ENCODE assay signal across 14 cellular contexts in the genomic region with DNA sequence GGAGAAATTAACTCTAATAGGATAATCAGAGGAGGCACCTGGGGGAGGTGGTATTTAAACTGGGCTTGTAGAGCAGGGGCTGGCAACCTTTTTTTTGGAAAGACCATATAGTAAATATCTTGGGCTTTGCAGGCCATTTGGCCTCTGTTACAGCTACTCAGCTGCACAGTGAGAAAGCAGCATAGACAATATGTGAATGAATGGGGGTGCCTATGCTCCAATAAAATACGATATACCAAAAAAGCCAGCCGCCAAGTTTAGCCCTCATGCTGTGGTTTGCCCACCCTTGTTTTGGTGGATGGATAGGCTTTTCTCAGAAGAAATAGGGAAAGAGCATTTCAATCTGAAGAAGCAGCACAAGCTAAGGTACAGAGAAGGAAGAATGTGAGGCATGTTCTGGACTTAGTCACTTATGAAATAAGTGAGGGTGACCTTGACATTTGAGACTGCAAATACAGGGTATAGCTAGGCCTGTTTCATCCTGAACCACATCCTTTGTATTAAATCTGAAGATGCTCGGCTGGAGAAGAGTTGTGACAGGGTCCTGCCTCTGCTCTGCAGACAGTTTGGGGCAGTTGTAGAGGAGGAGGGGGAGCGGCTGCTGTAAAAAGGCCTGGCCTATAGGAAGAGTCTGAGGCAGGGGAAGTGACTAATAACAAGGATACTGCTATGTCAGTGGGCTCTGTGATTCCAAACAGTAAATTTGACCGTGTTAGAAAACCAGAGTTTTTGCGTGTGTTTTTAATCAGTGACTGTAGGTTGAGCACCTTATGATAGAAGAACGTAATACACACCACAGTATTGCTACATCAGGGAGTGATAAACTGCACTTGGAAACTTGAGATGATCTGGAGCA.
DNase-seq lines count a peak whose midpoint lies in the region; ATAC-seq, FAIRE-seq and TF ChIP-seq lines count a peak whose summit lies in the region.
"Had no signal": no experiment of that assay in that cellular context is flagged by ENCODE, and none has a peak within 500 bp of the region (broad histone marks: within the 10 kb centered on the region; RNA-seq: fewer than 3 reads in every experiment).

No MANE protein-coding gene starts in this region.

- POLR2A ChIA-PET in PC-9 (lab: Charles Lee; ENCODE audit: unreplicated experiment), result interaction anchor here (0.6 kb wide), 1 partner anchor 72 kb away, joined by 3 read pairs; no protein-coding TSS in a partner anchor

- intact Hi-C loops in PC-9 (cut with micrococcal nuclease; ENCODE audit: unreplicated experiment) (loop anchor here (1.0 to 10.0 kb wide), 2 partner anchors 13 to 95 kb away; no protein-coding TSS in a partner anchor), esophagus muscularis mucosa (cut with DNase I) (no loop called here)

- H3F3A ChIP-seq in PC-9 (ENCODE audit: insufficient read depth, low read depth), result peaks cover 34% of the 10 kb centered on the region

- TF ChIP-seq POLR2A in GM12892 (IDR thresholded peaks at IDR 0.05; ENCODE audit: low read depth, low read length) (no peak), esophagus muscularis mucosa (IDR thresholded peaks at IDR 0.05; ENCODE audit: low read depth) (no peak), GM18505 (IDR thresholded peaks at IDR 0.05; ENCODE audit: borderline replicate concordance, extremely low read depth, insufficient read depth, insufficient read length) (no peak)

- CTCF ChIA-PET in PC-9 (lab: Charles Lee), result no interaction called here

- no TSS peak for BruUV-seq in PC-9 (replicated peaks; lab: Mats Ljungman, UMichigan)

- no peak overlapping the region for H2AFZ ChIP-seq in PC-9

- FAIRE-seq in GM12892 (lab: Jason Lieb, UNC), result peak; percentile 54
- FAIRE-seq: endometrium had no signal

- TF ChIP-seq EP300 in esophagus muscularis mucosa (IDR thresholded peaks at IDR 0.05), result no peak

- H3K36me3 ChIP-seq in PC-9 (ENCODE audit: low read depth) (no peaks in the 10 kb centered on the region), esophagus muscularis mucosa (no peaks in the 10 kb centered on the region)
- H3K36me3 ChIP-seq: HAP-1, prostate gland had no signal

- no peaks in the 10 kb centered on the region for H3K9me2 ChIP-seq in PC-9 (ENCODE audit: insufficient read depth)

- DNase-seq in GM12892 (ENCODE audit: insufficient read length), result no peak
- DNase-seq in PC-9, result peak in 1 of 2 experiments; percentile 43
- peak; percentile 77 for DNase-seq in esophagus muscularis mucosa (ENCODE audit: extremely low spot score)
- DNase-seq in omental fat pad (ENCODE audit: low spot score), result no peak
- no peak for DNase-seq in DMS53 (lab: John Stamatoyannopoulos, UW)
- DNase-seq in stimulated activated CD4-positive, alpha-beta T cell treated with anti-CD3 and anti-CD28 coated beads, Interleukin-4, amount 100 ng/mL, for 4 hours, result no peak
- DNase-seq: activated naive CD4-positive, alpha-beta T cell treated with anti-CD3 and anti-CD28 coated beads, Interleukin-2, amount 50 U/mL, for 16 hours; DND-41; left cardiac atrium had no signal

- TF ChIP-seq CTCF in PC-9 (conservative IDR thresholded peaks at IDR 0.05) (no peak), esophagus muscularis mucosa (IDR thresholded peaks at IDR 0.05) (no peak), omental fat pad (IDR thresholded peaks at IDR 0.05) (no peak)

- 76% methylated on average over 7 of the region's 7 CpGs for WGBS in esophagus muscularis mucosa

- H3K9me3 ChIP-seq in PC-9 (ENCODE audit: insufficient read depth, low read depth), result no peaks in the 10 kb centered on the region
- H3K9me3 ChIP-seq in esophagus muscularis mucosa, result no peaks in the 10 kb centered on the region
- H3K9me3 ChIP-seq: HAP-1, prostate gland had no signal

- ATAC-seq in omental fat pad (ENCODE audit: low FRiP score) (peak; percentile 69), GM18505 (IDR thresholded peaks at IDR 0.05; ENCODE audit: unreplicated experiment) (no peak), GM19452 (IDR thresholded peaks at IDR 0.05; ENCODE audit: unreplicated experiment) (no peak)

- H3K4me2 ChIP-seq in PC-9, result peak overlapping the region; percentile 69

- H3K27ac ChIP-seq in PC-9, result peak overlapping the region; percentile 78
- H3K27ac ChIP-seq in esophagus muscularis mucosa (replicated peaks in 1 of 4), result peak overlapping the region in 2 of 4 donors; percentile 15 to 18

- no peaks in the 10 kb centered on the region for H4K20me1 ChIP-seq in PC-9 (ENCODE audit: insufficient read depth)

- H3K79me2 ChIP-seq in PC-9 (ENCODE audit: low read depth), result no peaks in the 10 kb centered on the region

- H3K4me1 ChIP-seq in PC-9 (replicated peaks; ENCODE audit: insufficient read depth) (peaks cover 59% of the 10 kb centered on the region), esophagus muscularis mucosa (peaks cover 28 to 37% (median 32%) of the 10 kb centered on the region in 4 donors)

- H3K27me3 ChIP-seq in PC-9 (ENCODE audit: insufficient read depth, low read depth), result no peaks in the 10 kb centered on the region
- H3K27me3 ChIP-seq in esophagus muscularis mucosa, result no peaks in the 10 kb centered on the region

- H3K4me3 ChIP-seq in PC-9 (peak overlapping the region; percentile 42; the same call in 1 of the 2 replicates), esophagus muscularis mucosa (no peak overlapping the region)
- H3K4me3 ChIP-seq: HAP-1, prostate gland had no signal
